In genomic region chr19:9456018-9456689, GRCh38 we compare ENCODE assay signal across 33 cellular contexts. TPM values are rescaled to one million over a fixed set of nuclear protein-coding genes. Genes with fewer than 3 reads are reported as not detected.
A peak's percentile ranks its signal among the peaks of the same experiment; 100 is the strongest.
DNase-seq lines count a peak whose midpoint lies in the region; ATAC-seq, FAIRE-seq and TF ChIP-seq lines count a peak whose summit lies in the region.
"Had no signal": no experiment of that assay in that cellular context is flagged by ENCODE, and none has a peak within 500 bp of the region (broad histone marks: within the 10 kb centered on the region; RNA-seq: fewer than 3 reads in every experiment).

No MANE protein-coding gene starts in this region.

- H3K36me3 ChIP-seq in kidney (ENCODE audit: control insufficient read depth in 1 of 2, insufficient read depth in 2 of 2, low read length in 2 of 2), result no peaks in the 10 kb centered on the region
- H3K36me3 ChIP-seq: adrenal gland, SJCRH30 had no signal

- no peaks in the 10 kb centered on the region for H3K27me3 Mint-ChIP-seq in central memory CD8-positive, alpha-beta T cell
- H3K27me3 Mint-ChIP-seq: activated CD8-positive, alpha-beta memory T cell treated with anti-CD3 and anti-CD28 coated beads, Interleukin-2, amount 10 ng/mL, durations not matched to agents 7 days and 5 days; CD4-positive, alpha-beta memory T cell; dendritic cell treated with granulocyte-macrophage colony-stimulating factor and Interleukin-4, amounts not matched to agents 40 ng/mL and 50 ng/mL, for 4 days had no signal

- intact Hi-C loops in kidney (cut with DNase I), result no loop called here

- no peak overlapping the region for H3K9ac ChIP-seq in kidney (ENCODE audit: low read length in 2 of 2)
- H3K9ac ChIP-seq: KMS-11 had no signal

- H3K9me3 Mint-ChIP-seq in central memory CD8-positive, alpha-beta T cell, result peaks cover 44% of the 10 kb centered on the region

- peak; percentile 1 for DNase-seq in NCI-H2196 treated with DMSO at 0.1 percent for 48 hours (lab: John Stamatoyannopoulos, UW; ENCODE audit: unreplicated experiment)
- no peak for DNase-seq in NCI-H2196 (lab: John Stamatoyannopoulos, UW; ENCODE audit: unreplicated experiment)
- peak; percentile 25 for DNase-seq in Jurkat, Clone E6-1 (ENCODE audit: low read depth, low spot score)
- peak; percentile 19 for DNase-seq in OCI-M1 (lab: John Stamatoyannopoulos, UW)
- no peak for DNase-seq in central memory CD8-positive, alpha-beta T cell (ENCODE audit: low spot score in 2 of 2)
- no peak for DNase-seq in GM10266 (ENCODE audit: extremely low spot score)
- no peak for DNase-seq in kidney
- DNase-seq in GM12891 (ENCODE audit: insufficient read length, low spot score), result no peak
- DNase-seq: activated CD4-positive, alpha-beta T cell treated with anti-CD3 and anti-CD28 coated beads, Interleukin-2, amount 50 U/mL, for 4 hours; activated CD4-positive, CD25-positive, alpha-beta regulatory T cell; activated CD8-positive, alpha-beta memory T cell treated with anti-CD3 and anti-CD28 coated beads, Interleukin-2, amount 10 ng/mL, durations not matched to agents 7 days and 5 days; activated T-cell treated with anti-CD3 and anti-CD28 coated beads, Interleukin-2, amount 50 U/mL, for 4 hours; adrenal gland; AML-193; CD4-positive, alpha-beta memory T cell; central memory CD4-positive, alpha-beta T cell; erythroblast; mesendoderm; NCI-H1694; NCI-H2171 treated with DMSO at 0.1 percent for 48 hours; SJCRH30; small intestine; stimulated activated naive CD4-positive, alpha-beta T cell; testis had no signal

- no peaks in the 10 kb centered on the region for H3K4me1 ChIP-seq in kidney (ENCODE audit: control insufficient read depth in 1 of 2, insufficient read depth in 1 of 2, low read depth in 1 of 2, low read length in 2 of 2)
- H3K4me1 ChIP-seq: adrenal gland, SJCRH30, testis had no signal

- H3K9me3 ChIP-seq in kidney (ENCODE audit: control insufficient read depth in 1 of 2, low read length in 2 of 2), result peaks cover 8 to 56% of the 10 kb centered on the region in 2 donors
- H3K9me3 ChIP-seq: testis had no signal

- no peak for ATAC-seq in central memory CD8-positive, alpha-beta T cell (replicated peaks; ENCODE audit: extremely low read depth, poor library complexity, severe bottlenecking)
- ATAC-seq: activated CD8-positive, alpha-beta memory T cell treated with anti-CD3 and anti-CD28 coated beads, Interleukin-2, amount 10 ng/mL, durations not matched to agents 7 days and 5 days; activated T-cell treated with anti-CD3 and anti-CD28 coated beads, Interleukin-2, amount 50 U/mL, for 4 hours had no signal

- FAIRE-seq in kidney (lab: Jason Lieb, UNC) (no peak), GM12891 (lab: Jason Lieb, UNC) (no peak)
- FAIRE-seq: A204.1, GM12892, H54, HTR-8/SVneo, small intestine had no signal

- no peaks in the 10 kb centered on the region for H3K36me3 Mint-ChIP-seq in central memory CD8-positive, alpha-beta T cell (ENCODE audit: insufficient read depth)
- H3K36me3 Mint-ChIP-seq: activated CD8-positive, alpha-beta memory T cell treated with anti-CD3 and anti-CD28 coated beads, Interleukin-2, amount 10 ng/mL, durations not matched to agents 7 days and 5 days had no signal

- peak overlapping the region; percentile 17 for H3K4me3 Mint-ChIP-seq in central memory CD8-positive, alpha-beta T cell
- H3K4me3 Mint-ChIP-seq: activated CD8-positive, alpha-beta memory T cell treated with anti-CD3 and anti-CD28 coated beads, Interleukin-2, amount 10 ng/mL, durations not matched to agents 7 days and 5 days; activated T-cell treated with anti-CD3 and anti-CD28 coated beads, Interleukin-2, amount 50 U/mL, for 4 hours; dendritic cell treated with granulocyte-macrophage colony-stimulating factor and Interleukin-4, amounts not matched to agents 40 ng/mL and 50 ng/mL, for 4 days had no signal

- H3K27ac Mint-ChIP-seq in central memory CD8-positive, alpha-beta T cell (ENCODE audit: low read depth), result no peak overlapping the region
- H3K27ac Mint-ChIP-seq: activated CD8-positive, alpha-beta memory T cell treated with anti-CD3 and anti-CD28 coated beads, Interleukin-2, amount 10 ng/mL, durations not matched to agents 7 days and 5 days; CD4-positive, alpha-beta memory T cell; dendritic cell treated with granulocyte-macrophage colony-stimulating factor and Interleukin-4, amounts not matched to agents 40 ng/mL and 50 ng/mL, for 4 days had no signal

- peak overlapping the region; percentile 28 for H3K4me3 ChIP-seq in Jurkat, Clone E6-1 (ENCODE audit: low read length)
- no peak overlapping the region for H3K4me3 ChIP-seq in kidney (ENCODE audit: low read length in 2 of 2)
- H3K4me3 ChIP-seq: adrenal gland, SJCRH30, testis had no signal

- TF ChIP-seq CTCF in GM10266 (IDR thresholded peaks at IDR 0.05; ENCODE audit: control insufficient read depth, insufficient read depth, low read depth, missing control alignments), result no peak
- TF ChIP-seq CTCF in kidney (IDR thresholded peaks at IDR 0.05; ENCODE audit: borderline replicate concordance, extremely low read depth, insufficient read depth), result no peak

- peaks cover 8% of the 10 kb centered on the region for H3K4me1 Mint-ChIP-seq in central memory CD8-positive, alpha-beta T cell
- H3K4me1 Mint-ChIP-seq: activated CD8-positive, alpha-beta memory T cell treated with anti-CD3 and anti-CD28 coated beads, Interleukin-2, amount 10 ng/mL, durations not matched to agents 7 days and 5 days had no signal

- H3K27ac ChIP-seq in kidney (ENCODE audit: low read depth in 2 of 2, low read length in 2 of 2), result no peak overlapping the region
- H3K27ac ChIP-seq: adrenal gland, KMS-11, SJCRH30, testis had no signal

- no peak for TF ChIP-seq POLR2A in GM12891 (IDR thresholded peaks at IDR 0.05; ENCODE audit: low read depth, low read length)

TF ChIP-seq in GM12891, 5 proteins besides CTCF, POLR2A, EP300 and RAD21:
- TF ChIP-seq POU2F2 (IDR thresholded peaks at IDR 0.05; ENCODE audit: low read depth, low read length), result no peak
- TF ChIP-seq SPI1 (IDR thresholded peaks at IDR 0.05; ENCODE audit: low read depth, low read length), result no peak
- TF ChIP-seq PAX5 (IDR thresholded peaks at IDR 0.05; ENCODE audit: insufficient read depth, low read length, severe bottlenecking), result no peak
- no peak for TF ChIP-seq POLR2AphosphoS5 (IDR thresholded peaks at IDR 0.05; ENCODE audit: low read depth, low read length)

RNA-seq across cellular contexts. Expression of gene ZNF266, which starts 20.8 kb away (rescaled TPM):
- polyA plus RNA-seq in Jurkat, Clone E6-1 (2012; ENCODE audit: insufficient read depth, insufficient read length), result 30.6 TPM
- total RNA-seq in kidney, result 31.4 TPM
- 8.4 TPM for polyA plus RNA-seq in kidney (ENCODE audit: insufficient read depth, low read depth, low replicate concordance)
- polyA plus RNA-seq in GM12891 (2012; ENCODE audit: low read depth, missing spikeins), result 18.6 TPM

RNA-seq across cellular contexts. Expression of gene ZNF560, which starts 42.3 kb away (rescaled TPM):
- polyA plus RNA-seq in Jurkat, Clone E6-1 (2012; ENCODE audit: insufficient read depth, insufficient read length), result not detected
- total RNA-seq in kidney, result not detected
- polyA plus RNA-seq in kidney (ENCODE audit: insufficient read depth, low read depth, low replicate concordance), result not detected
- 0.23 TPM for polyA plus RNA-seq in GM12891 (2012; ENCODE audit: low read depth, missing spikeins)
- total RNA-seq: activated CD8-positive, alpha-beta memory T cell treated with anti-CD3 and anti-CD28 coated beads, Interleukin-2, amount 10 ng/mL, durations not matched to agents 7 days and 5 days; activated T-cell treated with anti-CD3 and anti-CD28 coated beads, Interleukin-2, amount 50 U/mL, for 4 hours; adrenal gland; CD4-positive, alpha-beta memory T cell; osteocyte; SJCRH30; T-helper 1 cell treated with Interleukin-12 subunit alpha and Interleukin-12 subunit beta and Interleukin-4 antibody, amounts not matched to agents 30 ng/mL and 1 ng/mL, for 36 hours; ureter had no signal
- polyA plus RNA-seq: CD4-positive, alpha-beta memory T cell; small intestine had no signal

Comparison
In these comparisons a context has a peak if more than half of its experiments do, and no peak if none do; other contexts are left out.
1. DNase-seq: peak in NCI-H2196 treated with DMSO at 0.1 percent for 48 hours (single experiment), Jurkat, Clone E6-1 (single experiment) and OCI-M1 (single experiment); none in NCI-H2196 (single experiment), central memory CD8-positive, alpha-beta T cell (0 of 2), GM10266 (single experiment), kidney (single experiment) and GM12891 (single experiment).